ENCODE assay signal across 17 cellular contexts in genomic region chr3:191300422-191300821, GRCh38. TPM values are rescaled to one million over a fixed set of nuclear protein-coding genes. Genes with fewer than 3 reads are reported as not detected.
DNase-seq lines count a peak whose midpoint lies in the region; ATAC-seq, FAIRE-seq and TF ChIP-seq lines count a peak whose summit lies in the region.
"Had no signal": no experiment of that assay in that cellular context is flagged by ENCODE, and none has a peak within 500 bp of the region (broad histone marks: within the 10 kb centered on the region; RNA-seq: fewer than 3 reads in every experiment).

No MANE protein-coding gene starts in this region.

- no peak for TF ChIP-seq POLR2A in H54 (IDR thresholded peaks at IDR 0.05; ENCODE audit: low read depth, low read length)

- H3K9ac ChIP-seq in PC-3 (ENCODE audit: low read length) = no peak overlapping the region

- BruUV-seq in PC-3 (replicated peaks; lab: Mats Ljungman, UMichigan) = no TSS peak

- no peaks in the 10 kb centered on the region for H3K4me1 ChIP-seq in PC-3 (ENCODE audit: insufficient read depth, low read length)

- H3K4me3 ChIP-seq in PC-3 (ENCODE audit: low read length) = no peak overlapping the region

- H3K27me3 ChIP-seq in PC-3 (ENCODE audit: low read length) = no peaks in the 10 kb centered on the region

- no peaks in the 10 kb centered on the region for H3K79me2 ChIP-seq in PC-3 (ENCODE audit: low read length)

- H3K9me3 ChIP-seq in PC-3 (ENCODE audit: low read length) = no peaks in the 10 kb centered on the region
- H3K9me3 ChIP-seq: Caco-2 had no signal

- H2AFZ ChIP-seq in PC-3 (ENCODE audit: low read length) = no peak overlapping the region

- DNase-seq in left kidney (ENCODE audit: low read depth, low spot score) (peak; percentile 21), PC-3 (no peak), H54 (ENCODE audit: insufficient read length, low spot score) (no peak), NCI-H2107 treated with DMSO at 0.1 percent for 48 hours (lab: John Stamatoyannopoulos, UW; ENCODE audit: unreplicated experiment) (no peak)
- no peak for DNase-seq in activated CD8-positive, alpha-beta memory T cell treated with anti-CD3 and anti-CD28 coated beads, Interleukin-2, amount 50 U/mL, for 4 hours
- DNase-seq: Caco-2; head of caudate nucleus; NCI-H2081; stimulated activated CD4-positive, alpha-beta T cell treated with anti-CD3 and anti-CD28 coated beads, Interleukin-15, amount 100 ng/mL, for 24 hours; substantia nigra had no signal

- CTCF ChIA-PET in PC-3 (lab: Charles Lee) = no interaction called here

- peak; percentile 33 for ATAC-seq in GM18502 (IDR thresholded peaks at IDR 0.05; ENCODE audit: poor library complexity, unreplicated experiment)
- peak; percentile 20 for ATAC-seq in GM19455 (IDR thresholded peaks at IDR 0.05; ENCODE audit: unreplicated experiment)
- ATAC-seq in HG02981 (IDR thresholded peaks at IDR 0.05; ENCODE audit: unreplicated experiment) = peak; percentile 15
- ATAC-seq in PC-3 = no peak
- ATAC-seq: WTC11 had no signal

- FAIRE-seq in H54 (lab: Jason Lieb, UNC) = no peak
- FAIRE-seq: islet of Langerhans had no signal

- H3K9me2 ChIP-seq in PC-3 (replicated peaks; ENCODE audit: low read length) = no peaks in the 10 kb centered on the region

- H3F3A ChIP-seq in PC-3 (ENCODE audit: low read length, unreplicated experiment) = no peaks in the 10 kb centered on the region

- POLR2A ChIA-PET in PC-3 (lab: Charles Lee; ENCODE audit: unreplicated experiment) = no interaction called here

- TF ChIP-seq CTCF in PC-3 (conservative IDR thresholded peaks at IDR 0.05; ENCODE audit: low read depth, low read length) = no peak

- no peaks in the 10 kb centered on the region for H3K36me3 ChIP-seq in PC-3 (ENCODE audit: low read depth, low read length)

- no peak overlapping the region for H3K4me2 ChIP-seq in PC-3 (ENCODE audit: low read length)

- no peak overlapping the region for H3K27ac ChIP-seq in PC-3 (ENCODE audit: low read length)

- intact Hi-C loops in PC-3 (cut with micrococcal nuclease) = no loop called here

- no peaks in the 10 kb centered on the region for H4K20me1 ChIP-seq in PC-3 (ENCODE audit: low read length)

RNA-seq across cellular contexts. Expression of gene CCDC50, which starts 28.8 kb away (rescaled TPM):
- 68.4 and 80.9 TPM in 2 replicates for total RNA-seq in PC-3 (2014; rRNA removed)

RNA-seq across cellular contexts. Expression of gene UTS2B, which starts 29.9 kb away (rescaled TPM):
- total RNA-seq in PC-3 (2014; rRNA removed) = 1.2 TPM in 1 of 2 replicates, not detected in the other
- total RNA-seq: G401, RPMI7951, WTC11 had no signal
